20 cellular contexts compared by ENCODE assay signal in genomic region chr1:4678318-4678717, GRCh38. TPM values are rescaled to one million over a fixed set of nuclear protein-coding genes. Genes with fewer than 3 reads are reported as not detected.
DNase-seq lines count a peak whose midpoint lies in the region; ATAC-seq and TF ChIP-seq lines count a peak whose summit lies in the region.
"Had no signal": no experiment of that assay in that cellular context is flagged by ENCODE, and none has a peak within 500 bp of the region (broad histone marks: within the 10 kb centered on the region; RNA-seq: fewer than 3 reads in every experiment).

No MANE protein-coding gene starts in this region.

- H3K9me3 Mint-ChIP-seq in stimulated activated naive B cell treated with anti-CD40 and anti-IgM and Interleukin-4, amounts not matched to agents 10 μg/mL and 1 μg/mL and 100 μg/mL, for 72 hours, result peaks cover 14 to 15% of the 10 kb centered on the region in 2 donors

- H3K27me3 Mint-ChIP-seq in stimulated activated naive B cell treated with anti-CD40 and anti-IgM and Interleukin-4, amounts not matched to agents 10 μg/mL and 1 μg/mL and 100 μg/mL, for 72 hours, result peaks cover 7 to 13% of the 10 kb centered on the region in 2 donors

- no peak for ATAC-seq in stimulated activated naive B cell treated with anti-CD40 and anti-IgM and Interleukin-4, amounts not matched to agents 10 μg/mL and 1 μg/mL and 100 μg/mL, for 72 hours (replicated peaks)
- ATAC-seq in HG03135 (IDR thresholded peaks at IDR 0.05; ENCODE audit: unreplicated experiment), result no peak
- ATAC-seq: CD8-positive, alpha-beta T cell; GM12878; GM23338 had no signal

- intact Hi-C loops in dorsolateral prefrontal cortex (cut with DNase I), result no loop called here

- DNase-seq in dorsolateral prefrontal cortex (no peak), substantia nigra (lab: John Stamatoyannopoulos, UW) (peak in 3 of 49 donors; percentile 15 to 25 (median 24)), 8988T (no peak)
- no peak for DNase-seq in stimulated activated naive B cell treated with anti-CD40 and anti-IgM and Interleukin-4, amounts not matched to agents 10 μg/mL and 1 μg/mL and 100 μg/mL, for 72 hours
- DNase-seq in stimulated activated CD4-positive, alpha-beta T cell treated with anti-CD3 and anti-CD28 coated beads, Interleukin-2, amount 100 ng/mL, for 48 hours, result no peak
- DNase-seq: CD8-positive, alpha-beta T cell; DMS 273 treated with DMSO at 0.1 percent for 48 hours; DMS53; DND-41; EL; HCEC 1CT had no signal

- H3K27me3 ChIP-seq in dorsolateral prefrontal cortex (no peaks in the 10 kb centered on the region), layer of hippocampus (ENCODE audit: control insufficient read depth, insufficient read depth, low read length) (no peaks in the 10 kb centered on the region)

- no peaks in the 10 kb centered on the region for H3K36me3 Mint-ChIP-seq in stimulated activated naive B cell treated with anti-CD40 and anti-IgM and Interleukin-4, amounts not matched to agents 10 μg/mL and 1 μg/mL and 100 μg/mL, for 72 hours
- H3K36me3 Mint-ChIP-seq: CD8-positive, alpha-beta T cell had no signal

- no peak for TF ChIP-seq CTCF in dorsolateral prefrontal cortex (IDR thresholded peaks at IDR 0.05 in 54 of 56, conservative IDR thresholded peaks at IDR 0.05 in 2 of 56; ENCODE audit: low read depth in 1 of 56, partially characterized antibody in 56 of 56)

- no peak overlapping the region for H3K4me3 ChIP-seq in dorsolateral prefrontal cortex
- H3K4me3 ChIP-seq: BLaER1 treated with 17β-estradiol and CSF1 and Interleukin-3, amounts not matched to agents 10 nM and 100 nM; GM12878; GM23338 had no signal

- no peaks in the 10 kb centered on the region for H3K4me1 Mint-ChIP-seq in stimulated activated naive B cell treated with anti-CD40 and anti-IgM and Interleukin-4, amounts not matched to agents 10 μg/mL and 1 μg/mL and 100 μg/mL, for 72 hours
- H3K4me1 Mint-ChIP-seq: B cell, GM23338 had no signal

- H3K27ac Mint-ChIP-seq in stimulated activated naive B cell treated with anti-CD40 and anti-IgM and Interleukin-4, amounts not matched to agents 10 μg/mL and 1 μg/mL and 100 μg/mL, for 72 hours, result no peak overlapping the region
- H3K27ac Mint-ChIP-seq: B cell; CD8-positive, alpha-beta T cell; GM23338 had no signal

- H3K27ac ChIP-seq in angular gyrus (ENCODE audit: low read depth, low read length), result peak overlapping the region; percentile 57
- peak overlapping the region in 50 of 59 donors; percentile 3 to 100 (median 63) for H3K27ac ChIP-seq in dorsolateral prefrontal cortex
- H3K27ac ChIP-seq in layer of hippocampus (ENCODE audit: low read depth, low read length), result peak overlapping the region; percentile 85
- H3K27ac ChIP-seq in substantia nigra (ENCODE audit: low read depth, low read length, poor library complexity, severe bottlenecking), result peak overlapping the region; percentile 98
- H3K27ac ChIP-seq: BLaER1 treated with 17β-estradiol and CSF1 and Interleukin-3, amounts not matched to agents 10 nM and 100 nM; HL-60 had no signal

- H3K4me3 Mint-ChIP-seq in stimulated activated naive B cell treated with anti-CD40 and anti-IgM and Interleukin-4, amounts not matched to agents 10 μg/mL and 1 μg/mL and 100 μg/mL, for 72 hours, result no peak overlapping the region
- H3K4me3 Mint-ChIP-seq: B cell; CD8-positive, alpha-beta T cell; GM23338 had no signal

RNA-seq across cellular contexts. Expression of gene AJAP1, which starts 23.9 kb away (rescaled TPM):
- 10 to 100 TPM; 21.7 to 74.9 (median 55.1) TPM for total RNA-seq in dorsolateral prefrontal cortex
- total RNA-seq: A172, B cell, GM12878, GM23338 had no signal
